In the genomic region with DNA sequence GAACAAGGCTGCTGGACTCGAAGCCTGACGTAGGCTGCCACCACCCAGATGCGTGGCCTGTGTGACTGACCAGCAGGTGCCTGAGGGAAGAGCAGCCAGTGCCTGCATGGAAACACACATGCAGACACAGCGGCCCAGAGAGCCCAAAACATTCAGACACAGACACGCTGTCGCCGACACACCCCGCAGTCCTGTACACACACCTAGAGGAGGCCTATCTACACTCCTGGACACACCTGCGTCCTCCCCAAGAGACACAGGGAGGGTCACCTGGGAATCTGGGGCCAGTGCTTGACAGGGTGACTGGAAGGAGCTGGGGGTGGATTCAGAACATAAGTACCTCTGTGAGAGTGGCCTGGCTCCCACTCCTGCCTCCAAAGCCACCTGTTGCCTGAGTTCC, we compare ENCODE assay signal across 12 cellular contexts. TPM values are rescaled to one million over a fixed set of nuclear protein-coding genes. Genes with fewer than 3 reads are reported as not detected.
DNase-seq lines count a peak whose midpoint lies in the region; ATAC-seq, FAIRE-seq and TF ChIP-seq lines count a peak whose summit lies in the region.
"Had no signal": no experiment of that assay in that cellular context is flagged by ENCODE, and none has a peak within 500 bp of the region (broad histone marks: within the 10 kb centered on the region; RNA-seq: fewer than 3 reads in every experiment).

No MANE protein-coding gene starts in this region.

- H3K36me3 Mint-ChIP-seq in activated naive CD4-positive, alpha-beta T cell treated with anti-CD3 and anti-CD28 coated beads, Interleukin-2, amount 50 U/mL, for 72 hours, result peaks cover 72 to 79% of the 10 kb centered on the region in 2 donors
- H3K36me3 Mint-ChIP-seq in naive B cell, result peaks cover 13 to 25% of the 10 kb centered on the region in 2 donors
- H3K36me3 Mint-ChIP-seq: mesothelial cell of epicardium had no signal

- DNase-seq in GM12892 (ENCODE audit: insufficient read length), result no peak
- no peak for DNase-seq in activated naive CD4-positive, alpha-beta T cell treated with anti-CD3 and anti-CD28 coated beads, Interleukin-2, amount 50 U/mL, for 72 hours (ENCODE audit: low spot score in 2 of 2)
- no peak for DNase-seq in naive B cell
- no peak for DNase-seq in superior temporal gyrus (ENCODE audit: extremely low spot score)
- DNase-seq in GM20000 (ENCODE audit: low spot score), result no peak
- DNase-seq in NCI-H1436 treated with DMSO at 0.1 percent for 48 hours (lab: John Stamatoyannopoulos, UW), result no peak
- DNase-seq: KG1, NCI-H524 treated with DMSO at 0.1 percent for 48 hours had no signal

- H3K4me1 ChIP-seq in BLaER1, result peaks cover 46% of the 10 kb centered on the region

- no peaks in the 10 kb centered on the region; the same call in 1 of the 2 replicates for H3K9me3 ChIP-seq in BLaER1
- H3K9me3 ChIP-seq: heart left ventricle had no signal

- peak overlapping the region; percentile 100 for H3K9ac ChIP-seq in BLaER1

- TF ChIP-seq POLR2A in GM12892 (IDR thresholded peaks at IDR 0.05; ENCODE audit: low read depth, low read length), result peak; percentile 51

- H3K4me2 ChIP-seq in BLaER1, result peak overlapping the region; percentile 96

- no peaks in the 10 kb centered on the region for H3K9me3 Mint-ChIP-seq in activated naive CD4-positive, alpha-beta T cell treated with anti-CD3 and anti-CD28 coated beads, Interleukin-2, amount 50 U/mL, for 72 hours
- peaks cover 0 to 3% (median 0%) of the 10 kb centered on the region in 7 donors for H3K9me3 Mint-ChIP-seq in naive B cell
- H3K9me3 Mint-ChIP-seq: mesothelial cell of epicardium had no signal

- H3K27ac Mint-ChIP-seq in activated naive CD4-positive, alpha-beta T cell treated with anti-CD3 and anti-CD28 coated beads, Interleukin-2, amount 50 U/mL, for 72 hours, result peak overlapping the region; percentile 100
- H3K27ac Mint-ChIP-seq in naive B cell, result peak overlapping the region; percentile 99 to 100 (median 100)
- H3K27ac Mint-ChIP-seq: mesothelial cell of epicardium had no signal

- peak overlapping the region; percentile 100 for H3K27ac ChIP-seq in BLaER1

- peaks cover 68 to 86% (median 74%) of the 10 kb centered on the region in 3 donors for H3K4me1 Mint-ChIP-seq in naive B cell

- FAIRE-seq in GM12892 (lab: Jason Lieb, UNC), result peak; percentile 70

- H3K36me3 ChIP-seq in BLaER1, result peaks cover 24% of the 10 kb centered on the region

- no peaks in the 10 kb centered on the region for H3K27me3 Mint-ChIP-seq in naive B cell

- ATAC-seq in activated naive CD4-positive, alpha-beta T cell treated with anti-CD3 and anti-CD28 coated beads, Interleukin-2, amount 50 U/mL, for 72 hours, result no peak
- ATAC-seq in naive B cell (ENCODE audit: low read depth in 2 of 2) (no peak), esophagus mucosa (no peak)
- ATAC-seq: heart left ventricle had no signal

- H4K20me1 ChIP-seq in BLaER1, result peaks cover 26% of the 10 kb centered on the region

- TF ChIP-seq CTCF in GM20000 (IDR thresholded peaks at IDR 0.05; ENCODE audit: extremely low read depth, missing control alignments), result no peak

- H3K4me3 ChIP-seq in BLaER1, result peak overlapping the region; percentile 96

- no peaks in the 10 kb centered on the region for H3K27me3 ChIP-seq in BLaER1

- peak overlapping the region; percentile 91 to 100 (median 100) for H3K4me3 Mint-ChIP-seq in naive B cell
- H3K4me3 Mint-ChIP-seq: mesothelial cell of epicardium had no signal

RNA-seq across cellular contexts. Expression of a gene that starts 6.1 kb away (rescaled TPM):
- polyA plus RNA-seq in GM12892 (2012; ENCODE audit: missing spikeins), result 5.0 TPM
- 100 to 1,000 TPM in 1 of 2 donors, 10 to 100 TPM in 1; 19.2 to 123 TPM for total RNA-seq in activated naive CD4-positive, alpha-beta T cell treated with anti-CD3 and anti-CD28 coated beads, Interleukin-2, amount 50 U/mL, for 72 hours
- polyA plus RNA-seq in naive B cell (ENCODE audit: low read depth in 6 of 6), result under 1 TPM in 4 of 6 donors, not detected in 2; 0.03 to 0.58 (median 0.38) TPM
- total RNA-seq in esophagus mucosa, result 2.6 TPM

RNA-seq across cellular contexts. Expression of a gene that starts 17.3 kb away (rescaled TPM):
- 94.9 TPM for polyA plus RNA-seq in GM12892 (2012; ENCODE audit: missing spikeins)
- total RNA-seq in activated naive CD4-positive, alpha-beta T cell treated with anti-CD3 and anti-CD28 coated beads, Interleukin-2, amount 50 U/mL, for 72 hours, result 100 to 1,000 TPM; 105 to 141 TPM
- polyA plus RNA-seq in naive B cell (ENCODE audit: low read depth in 6 of 6), result 100 to 1,000 TPM in 4 of 6 donors, 10 to 100 TPM in 2; 77.4 to 128 (median 110) TPM
- total RNA-seq in esophagus mucosa, result 58.3 TPM

RNA-seq across cellular contexts. Expression of a gene that starts 53.9 kb away (rescaled TPM):
- not detected for polyA plus RNA-seq in GM12892 (2012; ENCODE audit: missing spikeins)
- not detected for total RNA-seq in activated naive CD4-positive, alpha-beta T cell treated with anti-CD3 and anti-CD28 coated beads, Interleukin-2, amount 50 U/mL, for 72 hours
- under 1 TPM in 2 of 6 donors, not detected in 4; 0.12 to 0.29 TPM for polyA plus RNA-seq in naive B cell (ENCODE audit: low read depth in 6 of 6)
- total RNA-seq in esophagus mucosa, result not detected
- total RNA-seq: mesothelial cell of epicardium had no signal
